ENCODE assay signal across 25 cellular contexts in genomic region chr1:176959461-176959860, GRCh38.
DNase-seq lines count a peak whose midpoint lies in the region; ATAC-seq and TF ChIP-seq lines count a peak whose summit lies in the region.
"Had no signal": no experiment of that assay in that cellular context is flagged by ENCODE, and none has a peak within 500 bp of the region (broad histone marks: within the 10 kb centered on the region; RNA-seq: fewer than 3 reads in every experiment).

No MANE protein-coding gene starts in this region.

- TF ChIP-seq CTCF in WERI-Rb-1 (IDR thresholded peaks at IDR 0.05; ENCODE audit: low read depth, low read length), result no peak
- no peak for TF ChIP-seq CTCF in A673 (conservative IDR thresholded peaks at IDR 0.05; ENCODE audit: low read depth, low read length)

- H2AFZ ChIP-seq in neuronal stem cell (ENCODE audit: low read length), result no peak overlapping the region

- no peak overlapping the region for H2BK120ac ChIP-seq in neuronal stem cell (ENCODE audit: low read depth, low read length)

- POLR2A ChIA-PET in A673 (lab: Charles Lee; ENCODE audit: low non-redundant PET), result no interaction called here

- H3K4ac ChIP-seq in neuronal stem cell (ENCODE audit: low read length), result no peak overlapping the region

- H3K4me3 ChIP-seq in WERI-Rb-1 (ENCODE audit: low read depth, low read length), result no peak overlapping the region
- H3K4me3 ChIP-seq in neuronal stem cell (ENCODE audit: low read length in 2 of 2), result no peak overlapping the region
- H3K4me3 ChIP-seq in A673 (ENCODE audit: low read depth, low read length, poor library complexity, severe bottlenecking), result no peak overlapping the region
- H3K4me3 ChIP-seq: BLaER1, Peyer's patch had no signal

- H3K27me3 ChIP-seq in WERI-Rb-1 (ENCODE audit: insufficient read depth, low read depth, severe bottlenecking) (no peaks in the 10 kb centered on the region), neuronal stem cell (ENCODE audit: control insufficient read depth in 3 of 3, insufficient read depth in 3 of 3, low read depth in 1 of 3, low read length in 3 of 3) (no peaks in the 10 kb centered on the region), A673 (replicated peaks; ENCODE audit: insufficient read depth, low read depth, low read length, poor library complexity) (no peaks in the 10 kb centered on the region)
- H3K27me3 ChIP-seq: BLaER1, Peyer's patch had no signal

- H3K9ac ChIP-seq in neuronal stem cell (ENCODE audit: low read depth, low read length, poor library complexity), result no peak overlapping the region
- H3K9ac ChIP-seq: BLaER1 had no signal

- intact Hi-C loops in A673 (cut with micrococcal nuclease; ENCODE audit: unreplicated experiment), result no loop called here

- H3K9me3 ChIP-seq in WERI-Rb-1 (ENCODE audit: severe bottlenecking) (no peaks in the 10 kb centered on the region), neuronal stem cell (replicated peaks in 1 of 2; ENCODE audit: control insufficient read depth in 2 of 2, insufficient read depth in 1 of 2, low read depth in 1 of 2, low read length in 2 of 2) (no peaks in the 10 kb centered on the region), A673 (ENCODE audit: low read depth, low read length, poor library complexity, severe bottlenecking) (no peaks in the 10 kb centered on the region)
- H3K9me3 ChIP-seq: BLaER1, Peyer's patch had no signal

- no peak overlapping the region for H2BK5ac ChIP-seq in neuronal stem cell (ENCODE audit: low read length)

- CTCF ChIA-PET in A673 (lab: Charles Lee), result no interaction called here

- no peak overlapping the region for H3K27ac ChIP-seq in WERI-Rb-1
- no peak overlapping the region for H3K27ac ChIP-seq in neuronal stem cell (replicated peaks; ENCODE audit: low read length)
- no peak overlapping the region for H3K27ac ChIP-seq in A673 (ENCODE audit: low read depth, low read length, poor library complexity, severe bottlenecking)
- H3K27ac ChIP-seq: 22Rv1, BLaER1, Peyer's patch had no signal

- no peak overlapping the region for H2BK12ac ChIP-seq in neuronal stem cell (ENCODE audit: low read length)

- no peak overlapping the region for H4K91ac ChIP-seq in neuronal stem cell (ENCODE audit: low read depth, low read length, poor library complexity)

- no TSS peak for BruUV-seq in A673 (replicated peaks; lab: Mats Ljungman, UMichigan)

- peak; percentile 2 for DNase-seq in NCI-H345 (lab: John Stamatoyannopoulos, UW)
- no peak for DNase-seq in NCI-H345 treated with DMSO at 0.1 percent for 48 hours (lab: John Stamatoyannopoulos, UW; ENCODE audit: unreplicated experiment)
- peak; percentile 42 for DNase-seq in NCI-H1092 (lab: John Stamatoyannopoulos, UW)
- DNase-seq in WERI-Rb-1, result peak; percentile 35
- no peak for DNase-seq in neuronal stem cell (ENCODE audit: low spot score)
- no peak for DNase-seq in A673 (ENCODE audit: low spot score)
- DNase-seq: CD4-positive, CD25-positive, alpha-beta regulatory T cell; COR-L47; DMS53; EL; GDM1; Karpas-422; NCI-H1105 treated with DMSO at 0.1 percent for 48 hours; NCI-H146; NCI-H1930; NCI-H2107; NCI-H510A; NCI-H748 treated with DMSO at 0.1 percent for 48 hours; Peyer's patch; SHP77 treated with DMSO at 0.1 percent for 48 hours; T-helper 1 cell had no signal

- peak overlapping the region; percentile 25 for H3K14ac ChIP-seq in neuronal stem cell (ENCODE audit: low read length)

- H2AK5ac ChIP-seq in neuronal stem cell (ENCODE audit: low read depth, low read length), result no peak overlapping the region

- H4K8ac ChIP-seq in neuronal stem cell (ENCODE audit: low read depth, low read length), result no peak overlapping the region

- no peak for ATAC-seq in activated CD4-positive, CD25-positive, alpha-beta regulatory T cell treated with anti-CD3 and anti-CD28 coated beads, Interleukin-2, amount 50 U/mL, for 24 hours
- ATAC-seq in HG03280 (IDR thresholded peaks at IDR 0.05; ENCODE audit: unreplicated experiment), result no peak

- no CpG with 5 or more reads among the region's 1 CpG for WGBS in neuronal stem cell (ENCODE audit: extremely low coverage in 2 of 2, insufficient read length in 2 of 2, insufficient replicate concordance in 1 of 2), 2 donors

- H2BK15ac ChIP-seq in neuronal stem cell (ENCODE audit: low read length), result no peak overlapping the region

- no peaks in the 10 kb centered on the region for H3K36me3 ChIP-seq in WERI-Rb-1
- H3K36me3 ChIP-seq in neuronal stem cell (replicated peaks in 1 of 2; ENCODE audit: control insufficient read depth in 2 of 2, insufficient read depth in 2 of 2, low read length in 2 of 2), result peaks cover 0 to 2% of the 10 kb centered on the region in 2 donors
- H3K36me3 ChIP-seq in A673 (ENCODE audit: insufficient read depth, low read length, poor library complexity, severe bottlenecking), result no peaks in the 10 kb centered on the region
- H3K36me3 ChIP-seq: BLaER1, Peyer's patch had no signal

- H3K18ac ChIP-seq in neuronal stem cell (ENCODE audit: low read length), result no peak overlapping the region

- H3K79me1 ChIP-seq in neuronal stem cell (ENCODE audit: low read depth, low read length), result no peaks in the 10 kb centered on the region

- H3K23ac ChIP-seq in neuronal stem cell (ENCODE audit: low read depth, low read length, poor library complexity), result no peak overlapping the region

- H3K4me1 ChIP-seq in neuronal stem cell (ENCODE audit: control insufficient read depth in 2 of 2, insufficient read depth in 1 of 2, low read depth in 1 of 2, low read length in 2 of 2) (peaks cover 0 to 8% of the 10 kb centered on the region in 2 donors), A673 (ENCODE audit: insufficient read depth, low read length, poor library complexity, severe bottlenecking) (peaks cover 10% of the 10 kb centered on the region)
- H3K4me1 ChIP-seq: BLaER1, Peyer's patch had no signal

- no peak overlapping the region for H3K4me2 ChIP-seq in neuronal stem cell (ENCODE audit: insufficient read depth, low read length, poor library complexity, severe bottlenecking)
- H3K4me2 ChIP-seq: BLaER1 had no signal

Comparison
In these comparisons a context has a peak if more than half of its experiments do, and no peak if none do; other contexts are left out.
1. DNase-seq: peak in NCI-H345 (single experiment), NCI-H1092 (single experiment) and WERI-Rb-1 (single experiment); none in NCI-H345 treated with DMSO at 0.1 percent for 48 hours (single experiment), neuronal stem cell (single experiment) and A673 (single experiment).